ENCODE assay signal across 2 cellular contexts in the genomic region with DNA sequence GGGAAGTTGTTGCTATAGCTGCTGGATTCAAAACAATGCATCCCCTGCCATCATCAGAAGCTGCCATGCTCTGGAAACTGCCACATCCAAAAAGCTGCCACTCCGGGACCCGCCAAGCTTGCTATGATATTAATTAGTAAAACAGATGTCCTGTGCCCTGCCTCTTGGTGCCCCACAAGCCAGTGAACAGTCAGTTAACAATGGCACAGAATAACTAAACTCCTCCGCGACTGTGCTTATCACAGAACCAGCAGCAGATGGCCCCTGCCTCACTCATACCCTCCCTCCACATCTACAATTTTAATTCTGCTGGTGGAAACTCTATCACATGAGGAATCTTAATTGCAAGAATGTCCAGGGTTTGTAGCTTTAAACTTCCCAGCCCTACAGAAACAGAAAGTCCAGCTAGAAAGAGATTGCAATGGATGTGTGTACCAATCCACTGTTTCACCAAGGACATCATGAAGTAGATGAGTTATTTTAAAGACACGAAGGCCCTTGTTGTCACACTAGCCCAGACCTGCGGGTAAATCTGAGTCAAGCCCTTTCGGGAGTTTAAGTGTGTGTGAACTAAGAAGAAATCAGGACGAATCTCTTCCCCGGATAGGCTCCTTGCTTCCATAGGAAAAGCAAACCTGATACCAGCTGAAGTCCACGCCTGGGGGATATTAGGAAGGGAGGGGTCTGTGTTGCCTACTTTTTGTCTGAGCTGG.
TF ChIP-seq lines count a peak whose summit lies in the region.

No MANE protein-coding gene starts in this region.

TF ChIP-seq in IMR-90, 13 proteins besides CTCF, POLR2A, EP300 and RAD21:
- TF ChIP-seq, protein P1, sequence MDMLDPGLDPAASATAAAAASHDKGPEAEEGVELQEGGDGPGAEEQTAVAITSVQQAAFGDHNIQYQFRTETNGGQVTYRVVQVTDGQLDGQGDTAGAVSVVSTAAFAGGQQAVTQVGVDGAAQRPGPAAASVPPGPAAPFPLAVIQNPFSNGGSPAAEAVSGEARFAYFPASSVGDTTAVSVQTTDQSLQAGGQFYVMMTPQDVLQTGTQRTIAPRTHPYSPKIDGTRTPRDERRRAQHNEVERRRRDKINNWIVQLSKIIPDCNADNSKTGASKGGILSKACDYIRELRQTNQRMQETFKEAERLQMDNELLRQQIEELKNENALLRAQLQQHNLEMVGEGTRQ (IDR thresholded peaks at IDR 0.05; ENCODE audit: low read depth, low read length) = no peak
- TF ChIP-seq NFE2L2 (IDR thresholded peaks at IDR 0.05; ENCODE audit: low read depth, low read length) (no peak), RFX5 (IDR thresholded peaks at IDR 0.05; ENCODE audit: low read depth, low read length) (no peak), BHLHE40 (IDR thresholded peaks at IDR 0.05; ENCODE audit: low read depth, low read length) (no peak), CEBPB (IDR thresholded peaks at IDR 0.05; ENCODE audit: low read depth, low read length) (no peak), MAFK (IDR thresholded peaks at IDR 0.05; ENCODE audit: low read depth, low read length) (no peak), MXI1 (IDR thresholded peaks at IDR 0.05; ENCODE audit: borderline replicate concordance, low read depth, low read length) (no peak), SMC3 (IDR thresholded peaks at IDR 0.05; ENCODE audit: low read depth, low read length) (no peak)

TF ChIP-seq in endothelial cell of umbilical vein, 7 proteins besides CTCF, POLR2A, EP300 and RAD21:
- TF ChIP-seq MYC (IDR thresholded peaks at IDR 0.05; ENCODE audit: low read depth, low read length) (no peak), GATA2 (IDR thresholded peaks at IDR 0.05; ENCODE audit: insufficient read depth, insufficient read length, low read depth, low read length) (no peak), FOS (IDR thresholded peaks at IDR 0.05; ENCODE audit: borderline replicate concordance, insufficient read depth, low read length) (no peak), POLR2AphosphoS5 (IDR thresholded peaks at IDR 0.05; ENCODE audit: insufficient read depth, low read depth, low read length) (no peak), JUN (IDR thresholded peaks at IDR 0.05; ENCODE audit: borderline replicate concordance, insufficient read depth, insufficient read length, low read depth) (no peak), EZH2 (IDR thresholded peaks at IDR 0.05; ENCODE audit: borderline replicate concordance, low read depth, low read length, severe bottlenecking) (no peak)
- TF ChIP-seq, protein P2, sequence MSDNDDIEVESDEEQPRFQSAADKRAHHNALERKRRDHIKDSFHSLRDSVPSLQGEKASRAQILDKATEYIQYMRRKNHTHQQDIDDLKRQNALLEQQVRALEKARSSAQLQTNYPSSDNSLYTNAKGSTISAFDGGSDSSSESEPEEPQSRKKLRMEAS (IDR thresholded peaks at IDR 0.05; ENCODE audit: insufficient read depth, insufficient read length) = no peak
